In genomic region chr3:49191741-49192140, GRCh38 we compare ENCODE assay signal across 17 cellular contexts. TPM values are rescaled to one million over a fixed set of nuclear protein-coding genes. Genes with fewer than 3 reads are reported as not detected.
A peak's percentile ranks its signal among the peaks of the same experiment; 100 is the strongest.
DNase-seq lines count a peak whose midpoint lies in the region; ATAC-seq and TF ChIP-seq lines count a peak whose summit lies in the region.
"Had no signal": no experiment of that assay in that cellular context is flagged by ENCODE, and none has a peak within 500 bp of the region (broad histone marks: within the 10 kb centered on the region; RNA-seq: fewer than 3 reads in every experiment).

No MANE protein-coding gene starts in this region.

- peaks cover 5% of the 10 kb centered on the region for H3K4me1 Mint-ChIP-seq in nephron progenitor cell

- peaks cover 3% of the 10 kb centered on the region for H3K4me1 ChIP-seq in right cardiac atrium (ENCODE audit: control insufficient read depth, insufficient read depth, low read length)
- H3K4me1 ChIP-seq: A549, Caco-2 had no signal

- H3K4me3 Mint-ChIP-seq in nephron progenitor cell: no peak overlapping the region
- H3K4me3 Mint-ChIP-seq: CD4-positive, alpha-beta T cell had no signal

- no peak overlapping the region for H3K27ac ChIP-seq in right cardiac atrium (ENCODE audit: low read length)
- H3K27ac ChIP-seq: 22Rv1, A549, C4-2B had no signal

- intact Hi-C loops in Right ventricle myocardium superior (cut with DNase I) (no loop called here), right cardiac atrium (cut with DNase I) (no loop called here), left ventricle myocardium superior (cut with micrococcal nuclease) (no loop called here), left cardiac atrium (cut with DNase I) (no loop called here), sciatic nerve (cut with DNase I) (no loop called here)

- peaks cover 11% of the 10 kb centered on the region for H3K9me3 Mint-ChIP-seq in nephron progenitor cell
- H3K9me3 Mint-ChIP-seq: CD4-positive, alpha-beta T cell had no signal

- H3K27me3 Mint-ChIP-seq in nephron progenitor cell (ENCODE audit: low read depth, poor library complexity): peaks cover 23% of the 10 kb centered on the region

- no peaks in the 10 kb centered on the region for H3K9me3 ChIP-seq in right cardiac atrium (ENCODE audit: control insufficient read depth, low read length)
- H3K9me3 ChIP-seq: A549, Caco-2 had no signal

- ATAC-seq in Right ventricle myocardium superior (ENCODE audit: poor library complexity) (peak; percentile 61), right cardiac atrium (no peak), left ventricle myocardium superior (peak; percentile 70), left cardiac atrium (no peak), sciatic nerve (peak; percentile 65), GM21786 (IDR thresholded peaks at IDR 0.05; ENCODE audit: unreplicated experiment) (no peak)
- ATAC-seq: A549 had no signal

- no peak for DNase-seq in Right ventricle myocardium superior
- no peak for DNase-seq in right cardiac atrium
- no peak for DNase-seq in left ventricle myocardium superior
- no peak for DNase-seq in left cardiac atrium
- no peak for DNase-seq in nephron progenitor cell
- DNase-seq in sciatic nerve (ENCODE audit: low spot score): no peak
- DNase-seq in GOT3 (lab: John Stamatoyannopoulos, UW): no peak
- DNase-seq: AML-193; Caco-2; CD4-positive, alpha-beta T cell; GDM1; HCEC 1CT had no signal

- no peak overlapping the region for H3K4me3 ChIP-seq in right cardiac atrium (ENCODE audit: low read length)
- H3K4me3 ChIP-seq: A549 had no signal

- H3K27me3 ChIP-seq in right cardiac atrium (ENCODE audit: control insufficient read depth, insufficient read depth): no peaks in the 10 kb centered on the region

- peak overlapping the region; percentile 58 for H3K27ac Mint-ChIP-seq in nephron progenitor cell
- H3K27ac Mint-ChIP-seq: CD4-positive, alpha-beta T cell had no signal

- 77% methylated on average over 1 of the region's 1 CpG for WGBS in right cardiac atrium

- H3K36me3 Mint-ChIP-seq in nephron progenitor cell (ENCODE audit: low read depth): no peaks in the 10 kb centered on the region

- no peak for TF ChIP-seq CTCF in nephron progenitor cell (IDR thresholded peaks at IDR 0.05)

RNA-seq across cellular contexts. Expression of gene KLHDC8B, which starts 20.3 kb away (rescaled TPM):
- total RNA-seq in Right ventricle myocardium superior: 129 TPM
- total RNA-seq in right cardiac atrium: 10 to 100 TPM; 54.7 to 74.6 (median 60.3) TPM
- polyA plus RNA-seq in right cardiac atrium: 52.8 TPM
- 95.1 TPM for total RNA-seq in left ventricle myocardium superior
- 10 to 100 TPM; 35.6 to 55.9 TPM for total RNA-seq in left cardiac atrium
- total RNA-seq in sciatic nerve: 32.5 TPM
- total RNA-seq: HT-29 had no signal

RNA-seq across cellular contexts. Expression of gene CCDC71, which starts 25.6 kb away (rescaled TPM):
- total RNA-seq in Right ventricle myocardium superior: 9.4 TPM
- 10 to 100 TPM; 13.3 to 15.4 (median 14.4) TPM for total RNA-seq in right cardiac atrium
- polyA plus RNA-seq in right cardiac atrium: 12.0 TPM
- total RNA-seq in left ventricle myocardium superior: 10.2 TPM
- 10 to 100 TPM; 12.3 to 15.3 TPM for total RNA-seq in left cardiac atrium
- 20.7 TPM for total RNA-seq in sciatic nerve

RNA-seq across cellular contexts. Expression of gene LAMB2, which starts 58.9 kb away (rescaled TPM):
- total RNA-seq in Right ventricle myocardium superior (568 TPM), right cardiac atrium (100 to 1,000 TPM; 725 to 914 (median 824) TPM), left ventricle myocardium superior (798 TPM), left cardiac atrium (100 to 1,000 TPM; 629 to 714 TPM), sciatic nerve (515 TPM)
- 803 TPM for polyA plus RNA-seq in right cardiac atrium

Comparison
In these comparisons a context has a peak if more than half of its experiments do, and no peak if none do; other contexts are left out.
1. ATAC-seq: peak in Right ventricle myocardium superior (single experiment), left ventricle myocardium superior (single experiment) and sciatic nerve (single experiment); none in right cardiac atrium (0 of 2), left cardiac atrium (0 of 2) and GM21786 (single experiment).